27 cellular contexts compared by ENCODE assay signal in the genomic region with DNA sequence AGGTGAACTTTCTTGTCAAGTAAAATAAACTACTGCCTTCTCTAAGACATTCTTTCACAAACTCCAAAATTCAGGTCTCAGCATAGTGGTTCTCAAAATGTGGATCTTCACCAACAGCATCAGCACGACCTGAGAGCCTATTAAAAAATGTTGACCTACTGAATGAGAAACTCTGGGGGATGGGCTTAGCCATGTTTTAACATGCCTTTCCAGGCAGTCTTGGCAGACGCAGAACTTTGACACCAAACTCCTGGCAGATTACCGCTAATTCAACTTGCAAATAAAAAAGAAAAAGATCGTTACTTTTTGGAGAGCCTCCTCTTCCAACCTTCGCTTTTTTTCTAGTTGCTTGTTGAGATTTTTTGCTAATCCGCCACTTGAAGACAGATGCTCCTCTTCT. TPM values are rescaled to one million over a fixed set of nuclear protein-coding genes. Genes with fewer than 3 reads are reported as not detected.
"Had no signal": no experiment of that assay in that cellular context is flagged by ENCODE, and none has a peak within 500 bp of the region (broad histone marks: within the 10 kb centered on the region; RNA-seq: fewer than 3 reads in every experiment).

No MANE protein-coding gene starts in this region.

- H3K27me3 ChIP-seq: gastrocnemius medialis, pancreas, sigmoid colon, stomach, thyroid gland, upper lobe of left lung, vagina had no signal

- H3K4me1 ChIP-seq: gastrocnemius medialis, pancreas, prostate gland, sigmoid colon, stomach, vagina had no signal

- H3K36me3 Mint-ChIP-seq: activated naive CD4-positive, alpha-beta T cell treated with anti-CD3 and anti-CD28 coated beads, Interleukin-2, amount 50 U/mL, for 72 hours; naive thymus-derived CD4-positive, alpha-beta T cell; stimulated activated memory B cell treated with anti-CD40 and anti-IgM and Interleukin-4, amounts not matched to agents 10 μg/mL and 1 μg/mL and 100 μg/mL, for 72 hours had no signal

- H3K4me3 Mint-ChIP-seq: activated B cell treated with CpG ODN at 0.5 μM for 24 hours; activated CD8-positive, alpha-beta T cell treated with anti-CD3 and anti-CD28 coated beads for 36 hours; activated T-cell treated with anti-CD3 and anti-CD28 coated beads, Interleukin-2, amount 50 U/mL, for 4 hours; activated T-helper 17 cell treated with anti-CD3 and anti-CD28 coated beads, Interleukin-2, amount 50 U/mL, for 72 hours; naive thymus-derived CD4-positive, alpha-beta T cell; stimulated activated memory B cell treated with anti-CD40 and anti-IgM and Interleukin-4, amounts not matched to agents 10 μg/mL and 1 μg/mL and 100 μg/mL, for 72 hours; T-helper 2 cell treated with Interferon-gamma antibody and Interleukin-4, amounts not matched to agents 5 μg/mL and 100 μg/mL, for 36 hours had no signal

- DNase-seq: activated B cell treated with CpG ODN at 0.5 μM for 24 hours; activated CD4-positive, alpha-beta T cell treated with anti-CD3 and anti-CD28 coated beads, Interleukin-2, amount 50 U/mL, for 1 hour; activated CD8-positive, alpha-beta T cell treated with anti-CD3 and anti-CD28 coated beads for 36 hours; activated T-cell treated with anti-CD3 and anti-CD28 coated beads, Interleukin-2, amount 50 U/mL, for 4 hours; dermis blood vessel endothelial cell; effector CD4-positive, alpha-beta T cell; erythroblast; gastrocnemius medialis; glutamatergic neuron; left ventricle myocardium superior; midbrain; naive thymus-derived CD4-positive, alpha-beta T cell; pancreas; sigmoid colon; small intestine; stimulated activated CD4-positive, alpha-beta T cell treated with anti-CD3 and anti-CD28 coated beads, Interleukin-1b, Interleukin-23, amount 100 ng/mL, for 48 hours; stimulated activated CD4-positive, alpha-beta T cell treated with anti-CD3 and anti-CD28 coated beads, Interleukin-4, amount 100 ng/mL, for 4 hours; stimulated activated CD8-positive, alpha-beta memory T cell treated with anti-CD3 and anti-CD28 coated beads, Interleukin-4, amount 100 ng/mL, for 48 hours; stomach; thyroid gland; upper lobe of left lung had no signal

- H3K27ac ChIP-seq: gastrocnemius medialis, pancreas, prostate gland, sigmoid colon, stomach, thyroid gland, upper lobe of left lung, vagina had no signal

- H3K4me3 ChIP-seq: gastrocnemius medialis, pancreas, prostate gland, sigmoid colon, stomach, thyroid gland, upper lobe of left lung, vagina had no signal

- H3K9me3 Mint-ChIP-seq: activated B cell treated with CpG ODN at 0.5 μM for 24 hours; activated CD8-positive, alpha-beta T cell treated with anti-CD3 and anti-CD28 coated beads for 36 hours; activated naive CD4-positive, alpha-beta T cell treated with anti-CD3 and anti-CD28 coated beads, Interleukin-2, amount 50 U/mL, for 72 hours; activated T-cell treated with anti-CD3 and anti-CD28 coated beads, Interleukin-2, amount 50 U/mL, for 4 hours; activated T-helper 17 cell treated with anti-CD3 and anti-CD28 coated beads, Interleukin-2, amount 50 U/mL, for 72 hours; T-helper 2 cell treated with Interferon-gamma antibody and Interleukin-4, amounts not matched to agents 5 μg/mL and 100 μg/mL, for 36 hours had no signal

- H3K27ac Mint-ChIP-seq: activated B cell treated with CpG ODN at 0.5 μM for 24 hours; activated CD8-positive, alpha-beta T cell treated with anti-CD3 and anti-CD28 coated beads for 36 hours; activated naive CD4-positive, alpha-beta T cell treated with anti-CD3 and anti-CD28 coated beads, Interleukin-2, amount 50 U/mL, for 72 hours; activated T-helper 17 cell treated with anti-CD3 and anti-CD28 coated beads, Interleukin-2, amount 50 U/mL, for 72 hours; naive thymus-derived CD4-positive, alpha-beta T cell; stimulated activated memory B cell treated with anti-CD40 and anti-IgM and Interleukin-4, amounts not matched to agents 10 μg/mL and 1 μg/mL and 100 μg/mL, for 72 hours; T-helper 2 cell treated with Interferon-gamma antibody and Interleukin-4, amounts not matched to agents 5 μg/mL and 100 μg/mL, for 36 hours had no signal

- H3K9me3 ChIP-seq: gastrocnemius medialis, pancreas, prostate gland, sigmoid colon, stomach, thyroid gland, upper lobe of left lung, vagina had no signal

- H3K4me1 Mint-ChIP-seq: activated B cell treated with CpG ODN at 0.5 μM for 24 hours; activated T-helper 17 cell treated with anti-CD3 and anti-CD28 coated beads, Interleukin-2, amount 50 U/mL, for 72 hours; naive thymus-derived CD4-positive, alpha-beta T cell; stimulated activated memory B cell treated with anti-CD40 and anti-IgM and Interleukin-4, amounts not matched to agents 10 μg/mL and 1 μg/mL and 100 μg/mL, for 72 hours had no signal

- H3K27me3 Mint-ChIP-seq: activated B cell treated with CpG ODN at 0.5 μM for 24 hours had no signal

RNA-seq across cellular contexts. Expression of a gene that starts 35.1 kb away (rescaled TPM):
- total RNA-seq: activated B cell treated with CpG ODN at 0.5 μM for 24 hours; activated CD8-positive, alpha-beta T cell treated with anti-CD3 and anti-CD28 coated beads for 36 hours; activated T-helper 17 cell treated with anti-CD3 and anti-CD28 coated beads, Interleukin-2, amount 50 U/mL, for 72 hours had no signal
